Comparison of ENCODE assay signal across 19 cellular contexts in genomic region chr9:124098141-124098905, GRCh38.
DNase-seq lines count a peak whose midpoint lies in the region; ATAC-seq and TF ChIP-seq lines count a peak whose summit lies in the region.
"Had no signal": no experiment of that assay in that cellular context is flagged by ENCODE, and none has a peak within 500 bp of the region (broad histone marks: within the 10 kb centered on the region; RNA-seq: fewer than 3 reads in every experiment).

No MANE protein-coding gene starts in this region.

- DNase-seq in COLO668 (lab: John Stamatoyannopoulos, UW; ENCODE audit: unreplicated experiment), result peak; percentile 32
- peak; percentile 26 for DNase-seq in Jurkat, Clone E6-1 (ENCODE audit: low read depth, low spot score)
- peak; percentile 49 for DNase-seq in NOMO-1 treated with dmso at 0.1 percent for 144 hours (lab: John Stamatoyannopoulos, UW; ENCODE audit: unreplicated experiment)
- peak; percentile 47 to 73 for DNase-seq in foreskin keratinocyte
- no peak for DNase-seq in GDM1 (lab: John Stamatoyannopoulos, UW)
- no peak for DNase-seq in osteocyte (ENCODE audit: extremely low spot score, unreplicated experiment)
- no peak for DNase-seq in SK-N-DZ (ENCODE audit: low spot score)
- DNase-seq in activated CD4-positive, alpha-beta T cell treated with anti-CD3 and anti-CD28 coated beads for 48 hours, result no peak
- DNase-seq: activated CD4-positive, alpha-beta T cell treated with anti-CD3 and anti-CD28 coated beads, Interleukin-2, amount 50 U/mL, for 48 hours; activated naive CD4-positive, alpha-beta T cell treated with anti-CD3 and anti-CD28 coated beads for 36 hours; H7; Kasumi-1; NCI-H1930; NCI-H526 treated with DMSO at 0.1 percent for 48 hours; ovary; RPMI8226; stimulated activated CD4-positive, alpha-beta T cell treated with anti-CD3 and anti-CD28 coated beads, Interleukin-2, amount 100 ng/mL, for 24 hours; T-cell had no signal

- peaks cover 16% of the 10 kb centered on the region for H3K4me1 ChIP-seq in foreskin keratinocyte
- H3K4me1 ChIP-seq: ascending aorta had no signal

- peaks cover 55% of the 10 kb centered on the region for H3K27me3 Mint-ChIP-seq in osteocyte (ENCODE audit: unreplicated experiment)

- H3K36me3 Mint-ChIP-seq in osteocyte (ENCODE audit: unreplicated experiment), result no peaks in the 10 kb centered on the region
- H3K36me3 Mint-ChIP-seq: T-cell had no signal

- no peaks in the 10 kb centered on the region for H3K4me1 Mint-ChIP-seq in osteocyte (ENCODE audit: unreplicated experiment)
- H3K4me1 Mint-ChIP-seq: T-cell had no signal

- peak; percentile 56 for ATAC-seq in foreskin keratinocyte
- ATAC-seq: T-cell had no signal

- TF ChIP-seq CTCF in foreskin keratinocyte (conservative IDR thresholded peaks at IDR 0.05) (no peak), osteocyte (IDR thresholded peaks at IDR 0.05) (no peak)

- no peak overlapping the region for H3K4me3 ChIP-seq in Jurkat, Clone E6-1 (ENCODE audit: low read length)
- H3K4me3 ChIP-seq: ascending aorta, ovary had no signal

- H3K4me3 Mint-ChIP-seq in osteocyte (ENCODE audit: unreplicated experiment), result no peak overlapping the region
- H3K4me3 Mint-ChIP-seq: activated naive CD4-positive, alpha-beta T cell treated with anti-CD3 and anti-CD28 coated beads for 36 hours; T-cell had no signal

- H3K27me3 ChIP-seq in foreskin keratinocyte, result peaks cover 3% of the 10 kb centered on the region
- H3K27me3 ChIP-seq: ascending aorta, ovary had no signal

- no peak overlapping the region for H3K27ac ChIP-seq in foreskin keratinocyte
- H3K27ac ChIP-seq: ascending aorta, ovary had no signal

- no peak overlapping the region for H3K27ac Mint-ChIP-seq in osteocyte (ENCODE audit: unreplicated experiment)
- H3K27ac Mint-ChIP-seq: activated naive CD4-positive, alpha-beta T cell treated with anti-CD3 and anti-CD28 coated beads for 36 hours; T-cell had no signal

- no peaks in the 10 kb centered on the region for H3K9me3 Mint-ChIP-seq in osteocyte (ENCODE audit: unreplicated experiment)
- H3K9me3 Mint-ChIP-seq: activated naive CD4-positive, alpha-beta T cell treated with anti-CD3 and anti-CD28 coated beads for 36 hours; T-cell had no signal

Comparison
In these comparisons a context has a peak if more than half of its experiments do, and no peak if none do; other contexts are left out.
1. DNase-seq: peak in COLO668 (single experiment), Jurkat, Clone E6-1 (single experiment), NOMO-1 treated with dmso at 0.1 percent for 144 hours (single experiment) and foreskin keratinocyte (2 of 2); none in GDM1 (single experiment), osteocyte (single experiment), SK-N-DZ (single experiment) and activated CD4-positive, alpha-beta T cell treated with anti-CD3 and anti-CD28 coated beads for 48 hours (single experiment).